ENCODE assay signal across 23 cellular contexts in genomic region chr13:44378277-44378676, GRCh38. TPM values are rescaled to one million over a fixed set of nuclear protein-coding genes. Genes with fewer than 3 reads are reported as not detected.
DNase-seq lines count a peak whose midpoint lies in the region; ATAC-seq and TF ChIP-seq lines count a peak whose summit lies in the region.
"Had no signal": no experiment of that assay in that cellular context is flagged by ENCODE, and none has a peak within 500 bp of the region (broad histone marks: within the 10 kb centered on the region; RNA-seq: fewer than 3 reads in every experiment).

No MANE protein-coding gene starts in this region.

- no peaks in the 10 kb centered on the region for H3K9me2 ChIP-seq in HCT116 (ENCODE audit: insufficient read depth)

- TF ChIP-seq POLR2A in HCT116 (IDR thresholded peaks at IDR 0.05; ENCODE audit: borderline replicate concordance, extremely low read depth, insufficient read depth, insufficient read length) = no peak
- no peak for TF ChIP-seq POLR2A in stomach (IDR thresholded peaks at IDR 0.05)

- no peaks in the 10 kb centered on the region for H3K36me3 ChIP-seq in HCT116 (ENCODE audit: control insufficient read depth in 1 of 2, insufficient read depth in 2 of 2, low read length in 2 of 2)
- no peaks in the 10 kb centered on the region for H3K36me3 ChIP-seq in HUES48 (ENCODE audit: control insufficient read depth, insufficient read depth, low read length)
- H3K36me3 ChIP-seq in stomach = peaks cover 0 to 7% (median 4%) of the 10 kb centered on the region in 4 donors
- H3K36me3 ChIP-seq: BLaER1 treated with 17β-estradiol and CSF1 and Interleukin-3, amounts not matched to agents 10 nM and 100 nM; HAP-1 had no signal

- RAD21 ChIA-PET in HCT116 (lab: Charles Lee; ENCODE audit: low non-redundant PET in 1 of 2, low total read pairs in 2 of 2, uncharacterized antibody in 2 of 2, unreplicated experiment in 2 of 2) = no interaction called here

- peak overlapping the region; percentile 29 for H2AFZ ChIP-seq in HCT116 (ENCODE audit: low read depth, low read length, poor library complexity, severe bottlenecking)

- WGBS in stomach, 5 donors = 27 to 57% (median 35%) methylated on average over 3 of the region's 3 CpGs

- TF ChIP-seq EP300 in stomach (IDR thresholded peaks at IDR 0.05) = no peak

- DNase-seq in HCT116 (ENCODE audit: low read depth, low spot score) = no peak
- no peak for DNase-seq in stomach
- DNase-seq in NCI-H446 treated with DMSO at 0.1 percent for 48 hours (lab: John Stamatoyannopoulos, UW) = no peak
- DNase-seq in NCI-H1048 (lab: John Stamatoyannopoulos, UW) = no peak
- DNase-seq: 8988T; ACHN; AML-193; BE2C; CD4-positive, alpha-beta T cell; CD8-positive, alpha-beta memory T cell; DMS 273 treated with DMSO at 0.1 percent for 48 hours; DMS79; EL; GDM1; GOT3 had no signal

- no peak for TF ChIP-seq RAD21 in HCT116 (IDR thresholded peaks at IDR 0.05; ENCODE audit: low read depth)

- H3K9ac ChIP-seq in HCT116 (ENCODE audit: low read length) (no peak overlapping the region), HUES48 (ENCODE audit: low read depth, low read length) (peak overlapping the region; percentile 8; the same call in 1 of the 2 replicates)
- H3K9ac ChIP-seq: BLaER1 treated with 17β-estradiol and CSF1 and Interleukin-3, amounts not matched to agents 10 nM and 100 nM had no signal

- H3K4me1 ChIP-seq in HCT116 (ENCODE audit: control insufficient read depth in 1 of 2, insufficient read depth in 2 of 2, low read length in 2 of 2) (peaks cover 0 to 11% of the 10 kb centered on the region in 2 experiments; a peak in 1 of 4 replicates), HUES48 (ENCODE audit: control insufficient read depth, insufficient read depth, low read length) (peaks cover 12% of the 10 kb centered on the region), stomach (peaks cover 7 to 41% (median 24%) of the 10 kb centered on the region in 4 donors)
- H3K4me1 ChIP-seq: BLaER1 treated with 17β-estradiol and CSF1 and Interleukin-3, amounts not matched to agents 10 nM and 100 nM had no signal

- H3K4me2 ChIP-seq in HCT116 (ENCODE audit: low read length) = no peak overlapping the region
- H3K4me2 ChIP-seq: A549; BLaER1 treated with 17β-estradiol and CSF1 and Interleukin-3, amounts not matched to agents 10 nM and 100 nM had no signal

- no peak for TF ChIP-seq CTCF in HCT116 (IDR thresholded peaks at IDR 0.05 in 2 of 3, conservative IDR thresholded peaks at IDR 0.05 in 1 of 3; ENCODE audit: borderline replicate concordance in 1 of 3, insufficient read depth in 1 of 3, low read depth in 2 of 3, low read length in 2 of 3)
- no peak for TF ChIP-seq CTCF in stomach (IDR thresholded peaks at IDR 0.05)

- no TSS peak for BruUV-seq in HCT116 (replicated peaks; lab: Mats Ljungman, UMichigan)

- ATAC-seq in HCT116 (no peak), HG03280 (IDR thresholded peaks at IDR 0.05; ENCODE audit: unreplicated experiment) (no peak)
- ATAC-seq: A549, GM12878 had no signal

- H3K79me2 ChIP-seq in HCT116 (ENCODE audit: insufficient read depth, low read length) = no peaks in the 10 kb centered on the region

- H3K4me3 ChIP-seq in HCT116 (replicated peaks in 1 of 2; ENCODE audit: low read depth in 1 of 2, low read length in 2 of 2) = no peak overlapping the region
- H3K4me3 ChIP-seq in HUES48 (ENCODE audit: low read depth, low read length) = no peak overlapping the region
- H3K4me3 ChIP-seq in stomach = no peak overlapping the region
- H3K4me3 ChIP-seq: A549; BLaER1 treated with 17β-estradiol and CSF1 and Interleukin-3, amounts not matched to agents 10 nM and 100 nM; GM12878; HAP-1 had no signal

- H3K9me3 ChIP-seq in HCT116 (ENCODE audit: control insufficient read depth in 1 of 2, insufficient read depth in 1 of 2, low read depth in 1 of 2, low read length in 2 of 2) (no peaks in the 10 kb centered on the region), HUES48 (ENCODE audit: control insufficient read depth, insufficient read depth, low read length) (no peaks in the 10 kb centered on the region), stomach (no peaks in the 10 kb centered on the region)
- H3K9me3 ChIP-seq: A549, BE2C, HAP-1 had no signal

- intact Hi-C loops in HCT116 (cut with micrococcal nuclease) (no loop called here), stomach (cut with DNase I; ENCODE audit: low total_unique reads) (no loop called here)

- CTCF ChIA-PET in HCT116 (lab: Charles Lee) = no interaction called here

- no peaks in the 10 kb centered on the region for H3K27me3 ChIP-seq in HCT116 (ENCODE audit: insufficient read depth, low read length)
- H3K27me3 ChIP-seq in HUES48 (ENCODE audit: control insufficient read depth, insufficient read depth, low read length) = peaks cover 3% of the 10 kb centered on the region; the same call in 1 of the 2 replicates
- peaks cover 0 to 11% (median 0%) of the 10 kb centered on the region in 3 donors for H3K27me3 ChIP-seq in stomach
- H3K27me3 ChIP-seq: BE2C; BLaER1 treated with 17β-estradiol and CSF1 and Interleukin-3, amounts not matched to agents 10 nM and 100 nM had no signal

- H4K20me1 ChIP-seq in HCT116 (ENCODE audit: insufficient read depth) = no peaks in the 10 kb centered on the region
- H4K20me1 ChIP-seq: BLaER1 treated with 17β-estradiol and CSF1 and Interleukin-3, amounts not matched to agents 10 nM and 100 nM had no signal

- POLR2A ChIA-PET in HCT116 (lab: Charles Lee) = no interaction called here

- H3K27ac ChIP-seq in HCT116 (ENCODE audit: low read depth, low read length) (no peak overlapping the region), HUES48 (ENCODE audit: low read depth, low read length) (no peak overlapping the region), cingulate gyrus (ENCODE audit: low read depth, low read length) (peak overlapping the region; percentile 32), stomach (peak overlapping the region in 4 of 5 donors; percentile 74 to 83 (median 80))
- H3K27ac ChIP-seq: A549; BLaER1 treated with 17β-estradiol and CSF1 and Interleukin-3, amounts not matched to agents 10 nM and 100 nM had no signal

TF ChIP-seq in HCT116, 20 proteins besides CTCF, POLR2A, EP300 and RAD21:
- TF ChIP-seq POLR2AphosphoS5 (IDR thresholded peaks at IDR 0.05; ENCODE audit: low read depth, low read length) (no peak), ZBTB33 (IDR thresholded peaks at IDR 0.05; ENCODE audit: extremely low read depth, insufficient replicate concordance, low read length) (no peak), SP1 (IDR thresholded peaks at IDR 0.05; ENCODE audit: low read depth) (no peak), ZFX (IDR thresholded peaks at IDR 0.05) (no peak)

RNA-seq across cellular contexts. Expression of gene SERP2, which starts 4.7 kb away (rescaled TPM):
- total RNA-seq in HCT116 (2021; ENCODE audit: unreplicated experiment) (not detected), stomach (100 to 1,000 TPM in 1 of 5 donors, 1 to 10 TPM in 3, not detected in 1; 1.0 to 255 (median 4.3) TPM)
- polyA plus RNA-seq in HCT116 (2012) = not detected in 2 replicates
- polyA plus RNA-seq in stomach = 10 to 100 TPM in 1 of 3 donors, 1 to 10 TPM in 2; 9.3 to 11.0 (median 9.5) TPM
- total RNA-seq: CD4-positive, alpha-beta T cell; GM12878 had no signal
- polyA plus RNA-seq: A549, CD14-positive monocyte, GM12878 had no signal

Comparison
In these comparisons a context has a peak if more than half of its experiments do, and no peak if none do; other contexts are left out.
1. H3K27ac ChIP-seq: peak in cingulate gyrus (single experiment) and stomach (4 of 5); none in HCT116 (single experiment) and HUES48 (single experiment).